In the genomic region with DNA sequence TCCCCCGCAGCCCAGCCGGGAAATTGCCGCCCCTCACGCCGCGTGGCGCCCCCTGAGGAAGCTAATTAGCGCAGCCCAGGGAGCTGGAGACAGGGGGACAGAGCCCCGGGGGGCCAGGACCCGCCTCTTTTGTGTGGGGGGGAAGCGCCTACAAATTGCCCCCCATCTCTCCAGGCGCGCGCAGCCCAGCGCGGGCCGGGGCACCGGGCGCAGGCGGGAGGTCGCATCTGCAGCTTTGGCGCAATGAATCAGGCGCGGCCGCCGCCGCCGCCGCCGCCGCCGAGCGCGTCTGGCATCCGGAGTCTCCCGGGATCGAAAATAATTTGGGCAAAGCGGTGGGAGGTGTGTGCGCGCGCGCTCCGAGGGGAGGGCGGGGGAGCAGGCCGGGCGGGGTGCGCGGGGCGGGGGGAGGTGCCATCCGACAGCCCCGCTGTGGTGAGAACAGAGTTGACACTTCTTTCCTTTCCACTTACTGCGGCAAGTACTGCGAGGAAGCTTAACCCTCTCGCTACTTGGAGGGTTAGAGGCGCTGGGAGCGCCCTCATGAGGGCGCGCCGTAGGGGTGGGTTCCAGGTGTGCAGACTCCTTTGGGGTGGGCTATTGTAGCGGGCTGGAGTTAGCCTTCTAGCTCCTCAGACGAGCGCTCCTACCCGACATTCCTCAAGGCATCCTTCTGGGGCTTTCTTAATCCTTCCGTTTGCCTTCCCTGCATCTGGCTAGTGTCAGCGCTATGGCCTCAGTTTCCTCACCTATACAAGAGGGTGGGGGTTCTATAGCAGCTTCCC, we compare ENCODE assay signal across 1 cellular context.
A peak's percentile ranks its signal among the peaks of the same experiment; 100 is the strongest.
TF ChIP-seq lines count a peak whose summit lies in the region.

No MANE protein-coding gene starts in this region.

TF ChIP-seq in HepG2, 621 proteins besides CTCF, POLR2A, EP300 and RAD21 (continued from another document and continues in another):
- TF ChIP-seq, protein P1, sequence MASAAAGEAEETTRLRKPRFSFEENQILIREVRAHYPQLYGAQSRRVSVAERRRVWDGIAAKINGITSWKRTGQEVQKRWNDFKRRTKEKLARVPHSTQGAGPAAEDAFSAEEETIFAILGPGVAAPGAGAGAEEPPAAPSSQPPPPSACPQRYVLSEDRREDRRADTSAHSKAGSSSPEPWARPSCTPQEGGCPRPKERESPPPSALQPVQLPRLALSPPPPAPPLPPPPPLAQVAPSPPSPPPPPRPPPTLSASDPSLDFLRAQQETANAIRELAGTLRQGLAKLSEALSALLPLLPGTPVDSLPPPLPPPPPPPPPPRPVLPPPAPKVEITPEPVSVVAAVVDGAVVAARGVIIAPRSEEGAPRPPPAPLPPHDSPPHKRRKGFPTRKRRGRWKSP (CRISPR knock-in tag; IDR thresholded peaks at IDR 0.05): peak; percentile 91
- TF ChIP-seq TOPORS (CRISPR knock-in tag; IDR thresholded peaks at IDR 0.05) (no peak), NBN (conservative IDR thresholded peaks at IDR 0.05) (no peak), MAFG (CRISPR knock-in tag; IDR thresholded peaks at IDR 0.05) (no peak), SRSF9 (IDR thresholded peaks at IDR 0.05; ENCODE audit: borderline replicate concordance, insufficient read depth, low read depth, low read length, poor library complexity, severe bottlenecking) (no peak), SOX5 (CRISPR knock-in tag; IDR thresholded peaks at IDR 0.05; ENCODE audit: borderline replicate concordance) (no peak), ZNF510 (CRISPR knock-in tag; IDR thresholded peaks at IDR 0.05; ENCODE audit: low read depth) (no peak), KLF12 (CRISPR knock-in tag; IDR thresholded peaks at IDR 0.05; ENCODE audit: borderline replicate concordance) (no peak), TP53 (CRISPR knock-in tag; conservative IDR thresholded peaks at IDR 0.05) (no peak), MEIS1 (CRISPR knock-in tag; IDR thresholded peaks at IDR 0.05; ENCODE audit: borderline replicate concordance) (no peak), NR2F6 (IDR thresholded peaks at IDR 0.05) (no peak), NR2F6 (CRISPR knock-in tag; IDR thresholded peaks at IDR 0.05) (0 out of 2 replicates have a peak, but pooled peaks have one; percentile 2), CBFB (CRISPR knock-in tag; IDR thresholded peaks at IDR 0.05) (no peak), PHF21A (CRISPR knock-in tag; IDR thresholded peaks at IDR 0.05) (no peak), ZNF343 (CRISPR knock-in tag; IDR thresholded peaks at IDR 0.05) (no peak), TEAD2 (CRISPR knock-in tag; IDR thresholded peaks at IDR 0.05) (no peak), ZSCAN31 (CRISPR knock-in tag; IDR thresholded peaks at IDR 0.05; ENCODE audit: low read depth) (no peak), NR2C2 (CRISPR knock-in tag; IDR thresholded peaks at IDR 0.05; ENCODE audit: borderline replicate concordance) (no peak), ZNF841 (CRISPR knock-in tag; IDR thresholded peaks at IDR 0.05; ENCODE audit: borderline replicate concordance) (no peak), PPARG (CRISPR knock-in tag; conservative IDR thresholded peaks at IDR 0.05) (no peak), CCAR2 (optimal IDR thresholded peaks at IDR 0.05; ENCODE audit: low read depth, low read length) (no peak), ATM (IDR thresholded peaks at IDR 0.05; ENCODE audit: borderline replicate concordance) (no peak), DPF2 (CRISPR knock-in tag; IDR thresholded peaks at IDR 0.05; ENCODE audit: borderline replicate concordance, low read depth) (no peak), ZMAT3 (CRISPR knock-in tag; conservative IDR thresholded peaks at IDR 0.05) (no peak), ZNF75D (CRISPR knock-in tag; IDR thresholded peaks at IDR 0.05; ENCODE audit: borderline replicate concordance) (no peak), ZBTB7B (CRISPR knock-in tag; IDR thresholded peaks at IDR 0.05) (no peak), ZNF225 (CRISPR knock-in tag; IDR thresholded peaks at IDR 0.05) (no peak), ZFAT (CRISPR knock-in tag; conservative IDR thresholded peaks at IDR 0.05) (no peak), ZNF484 (CRISPR knock-in tag; IDR thresholded peaks at IDR 0.05; ENCODE audit: borderline replicate concordance, low read depth) (no peak), HDAC2 (CRISPR knock-in tag; IDR thresholded peaks at IDR 0.05) (no peak), ZFP41 (CRISPR knock-in tag; IDR thresholded peaks at IDR 0.05; ENCODE audit: borderline replicate concordance) (no peak), MIER3 (CRISPR knock-in tag; IDR thresholded peaks at IDR 0.05; ENCODE audit: borderline replicate concordance) (no peak), SSRP1 (CRISPR knock-in tag; IDR thresholded peaks at IDR 0.05) (no peak)
- TF ChIP-seq, protein P2, sequence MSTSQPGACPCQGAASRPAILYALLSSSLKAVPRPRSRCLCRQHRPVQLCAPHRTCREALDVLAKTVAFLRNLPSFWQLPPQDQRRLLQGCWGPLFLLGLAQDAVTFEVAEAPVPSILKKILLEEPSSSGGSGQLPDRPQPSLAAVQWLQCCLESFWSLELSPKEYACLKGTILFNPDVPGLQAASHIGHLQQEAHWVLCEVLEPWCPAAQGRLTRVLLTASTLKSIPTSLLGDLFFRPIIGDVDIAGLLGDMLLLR (CRISPR knock-in tag; IDR thresholded peaks at IDR 0.05): no peak
- TF ChIP-seq, protein P3, sequence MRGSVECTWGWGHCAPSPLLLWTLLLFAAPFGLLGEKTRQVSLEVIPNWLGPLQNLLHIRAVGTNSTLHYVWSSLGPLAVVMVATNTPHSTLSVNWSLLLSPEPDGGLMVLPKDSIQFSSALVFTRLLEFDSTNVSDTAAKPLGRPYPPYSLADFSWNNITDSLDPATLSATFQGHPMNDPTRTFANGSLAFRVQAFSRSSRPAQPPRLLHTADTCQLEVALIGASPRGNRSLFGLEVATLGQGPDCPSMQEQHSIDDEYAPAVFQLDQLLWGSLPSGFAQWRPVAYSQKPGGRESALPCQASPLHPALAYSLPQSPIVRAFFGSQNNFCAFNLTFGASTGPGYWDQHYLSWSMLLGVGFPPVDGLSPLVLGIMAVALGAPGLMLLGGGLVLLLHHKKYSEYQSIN (CRISPR knock-in tag; IDR thresholded peaks at IDR 0.05; ENCODE audit: borderline replicate concordance): no peak
- TF ChIP-seq, protein P4, sequence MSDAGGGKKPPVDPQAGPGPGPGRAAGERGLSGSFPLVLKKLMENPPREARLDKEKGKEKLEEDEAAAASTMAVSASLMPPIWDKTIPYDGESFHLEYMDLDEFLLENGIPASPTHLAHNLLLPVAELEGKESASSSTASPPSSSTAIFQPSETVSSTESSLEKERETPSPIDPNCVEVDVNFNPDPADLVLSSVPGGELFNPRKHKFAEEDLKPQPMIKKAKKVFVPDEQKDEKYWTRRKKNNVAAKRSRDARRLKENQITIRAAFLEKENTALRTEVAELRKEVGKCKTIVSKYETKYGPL (CRISPR knock-in tag; IDR thresholded peaks at IDR 0.05): no peak
- TF ChIP-seq, protein P5, sequence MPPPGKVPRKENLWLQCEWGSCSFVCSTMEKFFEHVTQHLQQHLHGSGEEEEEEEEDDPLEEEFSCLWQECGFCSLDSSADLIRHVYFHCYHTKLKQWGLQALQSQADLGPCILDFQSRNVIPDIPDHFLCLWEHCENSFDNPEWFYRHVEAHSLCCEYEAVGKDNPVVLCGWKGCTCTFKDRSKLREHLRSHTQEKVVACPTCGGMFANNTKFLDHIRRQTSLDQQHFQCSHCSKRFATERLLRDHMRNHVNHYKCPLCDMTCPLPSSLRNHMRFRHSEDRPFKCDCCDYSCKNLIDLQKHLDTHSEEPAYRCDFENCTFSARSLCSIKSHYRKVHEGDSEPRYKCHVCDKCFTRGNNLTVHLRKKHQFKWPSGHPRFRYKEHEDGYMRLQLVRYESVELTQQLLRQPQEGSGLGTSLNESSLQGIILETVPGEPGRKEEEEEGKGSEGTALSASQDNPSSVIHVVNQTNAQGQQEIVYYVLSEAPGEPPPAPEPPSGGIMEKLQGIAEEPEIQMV (CRISPR knock-in tag; IDR thresholded peaks at IDR 0.05; ENCODE audit: low read depth): no peak; the same call in 1 of the 2 replicates
- TF ChIP-seq, protein P6, sequence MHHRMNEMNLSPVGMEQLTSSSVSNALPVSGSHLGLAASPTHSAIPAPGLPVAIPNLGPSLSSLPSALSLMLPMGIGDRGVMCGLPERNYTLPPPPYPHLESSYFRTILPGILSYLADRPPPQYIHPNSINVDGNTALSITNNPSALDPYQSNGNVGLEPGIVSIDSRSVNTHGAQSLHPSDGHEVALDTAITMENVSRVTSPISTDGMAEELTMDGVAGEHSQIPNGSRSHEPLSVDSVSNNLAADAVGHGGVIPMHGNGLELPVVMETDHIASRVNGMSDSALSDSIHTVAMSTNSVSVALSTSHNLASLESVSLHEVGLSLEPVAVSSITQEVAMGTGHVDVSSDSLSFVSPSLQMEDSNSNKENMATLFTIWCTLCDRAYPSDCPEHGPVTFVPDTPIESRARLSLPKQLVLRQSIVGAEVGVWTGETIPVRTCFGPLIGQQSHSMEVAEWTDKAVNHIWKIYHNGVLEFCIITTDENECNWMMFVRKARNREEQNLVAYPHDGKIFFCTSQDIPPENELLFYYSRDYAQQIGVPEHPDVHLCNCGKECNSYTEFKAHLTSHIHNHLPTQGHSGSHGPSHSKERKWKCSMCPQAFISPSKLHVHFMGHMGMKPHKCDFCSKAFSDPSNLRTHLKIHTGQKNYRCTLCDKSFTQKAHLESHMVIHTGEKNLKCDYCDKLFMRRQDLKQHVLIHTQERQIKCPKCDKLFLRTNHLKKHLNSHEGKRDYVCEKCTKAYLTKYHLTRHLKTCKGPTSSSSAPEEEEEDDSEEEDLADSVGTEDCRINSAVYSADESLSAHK (CRISPR knock-in tag; IDR thresholded peaks at IDR 0.05; ENCODE audit: borderline replicate concordance): no peak
- TF ChIP-seq, protein P7, sequence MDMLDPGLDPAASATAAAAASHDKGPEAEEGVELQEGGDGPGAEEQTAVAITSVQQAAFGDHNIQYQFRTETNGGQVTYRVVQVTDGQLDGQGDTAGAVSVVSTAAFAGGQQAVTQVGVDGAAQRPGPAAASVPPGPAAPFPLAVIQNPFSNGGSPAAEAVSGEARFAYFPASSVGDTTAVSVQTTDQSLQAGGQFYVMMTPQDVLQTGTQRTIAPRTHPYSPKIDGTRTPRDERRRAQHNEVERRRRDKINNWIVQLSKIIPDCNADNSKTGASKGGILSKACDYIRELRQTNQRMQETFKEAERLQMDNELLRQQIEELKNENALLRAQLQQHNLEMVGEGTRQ (IDR thresholded peaks at IDR 0.05; ENCODE audit: low read depth, low read length): no peak
- TF ChIP-seq, protein P7 (CRISPR knock-in tag; IDR thresholded peaks at IDR 0.05; ENCODE audit: borderline replicate concordance): no peak
- TF ChIP-seq, protein P8, sequence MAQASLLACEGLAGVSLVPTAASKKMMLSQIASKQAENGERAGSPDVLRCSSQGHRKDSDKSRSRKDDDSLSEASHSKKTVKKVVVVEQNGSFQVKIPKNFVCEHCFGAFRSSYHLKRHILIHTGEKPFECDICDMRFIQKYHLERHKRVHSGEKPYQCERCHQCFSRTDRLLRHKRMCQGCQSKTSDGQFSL (CRISPR knock-in tag; IDR thresholded peaks at IDR 0.05): 0 out of 2 replicates have a peak, but pooled peaks have one; percentile 18
- TF ChIP-seq, protein P9, sequence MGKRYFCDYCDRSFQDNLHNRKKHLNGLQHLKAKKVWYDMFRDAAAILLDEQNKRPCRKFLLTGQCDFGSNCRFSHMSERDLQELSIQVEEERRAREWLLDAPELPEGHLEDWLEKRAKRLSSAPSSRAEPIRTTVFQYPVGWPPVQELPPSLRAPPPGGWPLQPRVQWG (CRISPR knock-in tag; IDR thresholded peaks at IDR 0.05; ENCODE audit: borderline replicate concordance, low read depth): no peak
- TF ChIP-seq, protein P10, sequence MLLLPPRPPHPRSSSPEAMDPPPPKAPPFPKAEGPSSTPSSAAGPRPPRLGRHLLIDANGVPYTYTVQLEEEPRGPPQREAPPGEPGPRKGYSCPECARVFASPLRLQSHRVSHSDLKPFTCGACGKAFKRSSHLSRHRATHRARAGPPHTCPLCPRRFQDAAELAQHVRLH (CRISPR knock-in tag; IDR thresholded peaks at IDR 0.05; ENCODE audit: borderline replicate concordance, low read depth): no peak
- TF ChIP-seq, protein P11, sequence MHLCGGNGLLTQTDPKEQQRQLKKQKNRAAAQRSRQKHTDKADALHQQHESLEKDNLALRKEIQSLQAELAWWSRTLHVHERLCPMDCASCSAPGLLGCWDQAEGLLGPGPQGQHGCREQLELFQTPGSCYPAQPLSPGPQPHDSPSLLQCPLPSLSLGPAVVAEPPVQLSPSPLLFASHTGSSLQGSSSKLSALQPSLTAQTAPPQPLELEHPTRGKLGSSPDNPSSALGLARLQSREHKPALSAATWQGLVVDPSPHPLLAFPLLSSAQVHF (CRISPR knock-in tag; IDR thresholded peaks at IDR 0.05): no peak
- TF ChIP-seq, protein P12, sequence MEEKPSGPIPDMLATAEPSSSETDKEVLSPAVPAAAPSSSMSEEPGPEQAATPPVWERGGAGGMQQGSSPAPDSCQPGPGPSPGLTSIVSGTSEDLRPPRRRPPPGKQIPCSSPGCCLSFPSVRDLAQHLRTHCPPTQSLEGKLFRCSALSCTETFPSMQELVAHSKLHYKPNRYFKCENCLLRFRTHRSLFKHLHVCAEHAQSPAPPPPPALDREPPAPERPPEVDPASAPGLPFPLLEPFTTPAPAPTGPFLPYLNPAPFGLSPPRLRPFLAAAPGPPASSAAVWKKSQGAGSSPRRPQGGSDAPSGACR (CRISPR knock-in tag; IDR thresholded peaks at IDR 0.05): no peak
- TF ChIP-seq, protein P13, sequence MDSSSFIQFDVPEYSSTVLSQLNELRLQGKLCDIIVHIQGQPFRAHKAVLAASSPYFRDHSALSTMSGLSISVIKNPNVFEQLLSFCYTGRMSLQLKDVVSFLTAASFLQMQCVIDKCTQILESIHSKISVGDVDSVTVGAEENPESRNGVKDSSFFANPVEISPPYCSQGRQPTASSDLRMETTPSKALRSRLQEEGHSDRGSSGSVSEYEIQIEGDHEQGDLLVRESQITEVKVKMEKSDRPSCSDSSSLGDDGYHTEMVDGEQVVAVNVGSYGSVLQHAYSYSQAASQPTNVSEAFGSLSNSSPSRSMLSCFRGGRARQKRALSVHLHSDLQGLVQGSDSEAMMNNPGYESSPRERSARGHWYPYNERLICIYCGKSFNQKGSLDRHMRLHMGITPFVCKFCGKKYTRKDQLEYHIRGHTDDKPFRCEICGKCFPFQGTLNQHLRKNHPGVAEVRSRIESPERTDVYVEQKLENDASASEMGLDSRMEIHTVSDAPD (CRISPR knock-in tag; IDR thresholded peaks at IDR 0.05): peak; percentile 60; the same call in 1 of the 2 replicates
